ENCODE assay signal across 2 cellular contexts in the genomic region with DNA sequence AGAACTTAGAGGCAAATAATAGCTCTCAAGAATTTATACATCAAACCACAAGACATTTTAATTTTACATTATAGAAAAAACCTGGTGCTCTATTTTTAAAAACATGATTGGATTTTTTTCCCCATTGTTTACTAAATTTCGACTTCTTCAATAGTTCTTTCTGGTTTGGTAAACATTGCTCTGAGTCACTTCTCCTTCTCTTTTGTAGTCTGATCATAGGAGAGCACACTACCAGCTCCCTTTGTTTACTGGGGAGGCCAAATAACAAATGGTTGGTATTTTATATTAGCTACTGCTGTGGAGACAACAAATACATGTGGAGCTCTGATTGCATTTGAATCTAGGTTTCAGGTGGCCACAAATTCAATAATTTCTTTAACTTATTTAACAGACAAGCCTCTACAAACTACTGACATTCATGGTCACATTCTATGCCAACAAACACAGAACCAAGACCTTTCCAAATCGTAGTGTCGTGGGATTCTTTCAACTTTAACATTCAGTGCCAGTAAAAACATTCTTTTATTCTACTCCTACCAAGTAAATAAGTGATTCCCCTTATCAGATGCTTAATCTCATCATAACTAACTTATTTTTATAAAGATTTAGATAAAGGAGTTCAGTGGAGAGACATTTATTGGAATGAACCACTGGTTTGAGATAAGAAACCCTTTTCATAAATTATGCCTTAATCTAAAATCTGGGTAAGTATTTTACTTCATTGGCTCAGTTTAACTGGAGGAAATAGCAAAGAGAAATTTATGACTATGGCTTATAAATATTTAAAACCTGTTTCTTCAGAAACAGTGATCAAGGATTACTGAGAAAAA.
TF ChIP-seq lines count a peak whose summit lies in the region.

No MANE protein-coding gene starts in this region.

TF ChIP-seq in A549, 52 proteins besides CTCF, POLR2A, EP300 and RAD21 (continued from another document):
- TF ChIP-seq FOSL2 (IDR thresholded peaks at IDR 0.05) (0 out of 2 replicates have a peak, but pooled peaks have one; percentile 19), FOSL2 (CRISPR knock-in tag; IDR thresholded peaks at IDR 0.05) (peak; percentile 52; the same call in 1 of the 2 replicates), GATA3 (IDR thresholded peaks at IDR 0.05; ENCODE audit: borderline replicate concordance) (0 out of 2 replicates have a peak, but pooled peaks have one; percentile 5), SREBF2 (IDR thresholded peaks at IDR 0.05) (no peak)
- TF ChIP-seq, protein P1, sequence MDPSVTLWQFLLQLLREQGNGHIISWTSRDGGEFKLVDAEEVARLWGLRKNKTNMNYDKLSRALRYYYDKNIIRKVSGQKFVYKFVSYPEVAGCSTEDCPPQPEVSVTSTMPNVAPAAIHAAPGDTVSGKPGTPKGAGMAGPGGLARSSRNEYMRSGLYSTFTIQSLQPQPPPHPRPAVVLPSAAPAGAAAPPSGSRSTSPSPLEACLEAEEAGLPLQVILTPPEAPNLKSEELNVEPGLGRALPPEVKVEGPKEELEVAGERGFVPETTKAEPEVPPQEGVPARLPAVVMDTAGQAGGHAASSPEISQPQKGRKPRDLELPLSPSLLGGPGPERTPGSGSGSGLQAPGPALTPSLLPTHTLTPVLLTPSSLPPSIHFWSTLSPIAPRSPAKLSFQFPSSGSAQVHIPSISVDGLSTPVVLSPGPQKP (IDR thresholded peaks at IDR 0.05; ENCODE audit: low read depth, low read length): no peak
- TF ChIP-seq, protein P2, sequence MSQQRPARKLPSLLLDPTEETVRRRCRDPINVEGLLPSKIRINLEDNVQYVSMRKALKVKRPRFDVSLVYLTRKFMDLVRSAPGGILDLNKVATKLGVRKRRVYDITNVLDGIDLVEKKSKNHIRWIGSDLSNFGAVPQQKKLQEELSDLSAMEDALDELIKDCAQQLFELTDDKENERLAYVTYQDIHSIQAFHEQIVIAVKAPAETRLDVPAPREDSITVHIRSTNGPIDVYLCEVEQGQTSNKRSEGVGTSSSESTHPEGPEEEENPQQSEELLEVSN (IDR thresholded peaks at IDR 0.05; ENCODE audit: borderline replicate concordance, low read depth): no peak
TF ChIP-seq in A549: peak in this region for 2.

TF ChIP-seq in SK-N-SH, 30 proteins besides CTCF, POLR2A, EP300 and RAD21 (continued from another document):
- no peak for TF ChIP-seq REST (IDR thresholded peaks at IDR 0.05; ENCODE audit: low read depth, low read length)
- no peak for TF ChIP-seq CHD2 (IDR thresholded peaks at IDR 0.05; ENCODE audit: low read length, partially characterized antibody)
- TF ChIP-seq TEAD4 (IDR thresholded peaks at IDR 0.05; ENCODE audit: borderline replicate concordance, insufficient read depth): no peak
- TF ChIP-seq FOXM1 (IDR thresholded peaks at IDR 0.05; ENCODE audit: low read depth): no peak
- no peak for TF ChIP-seq SMC3 (IDR thresholded peaks at IDR 0.05; ENCODE audit: low read depth, low read length)
- no peak for TF ChIP-seq EZH2phosphoT487 (IDR thresholded peaks at IDR 0.05; ENCODE audit: borderline replicate concordance, low read depth)
- TF ChIP-seq RXRA (IDR thresholded peaks at IDR 0.05; ENCODE audit: borderline replicate concordance, low read depth): no peak
- no peak for TF ChIP-seq TCF12 (IDR thresholded peaks at IDR 0.05)
- no peak for TF ChIP-seq GABPA (IDR thresholded peaks at IDR 0.05; ENCODE audit: low read depth)
TF ChIP-seq in SK-N-SH: peak in this region for 2.
